16 cellular contexts compared by ENCODE assay signal in genomic region chr12:17642340-17642650, GRCh38.
A peak's percentile ranks its signal among the peaks of the same experiment; 100 is the strongest.
DNase-seq lines count a peak whose midpoint lies in the region; ATAC-seq and TF ChIP-seq lines count a peak whose summit lies in the region.
"Had no signal": no experiment of that assay in that cellular context is flagged by ENCODE, and none has a peak within 500 bp of the region (broad histone marks: within the 10 kb centered on the region; RNA-seq: fewer than 3 reads in every experiment).

No MANE protein-coding gene starts in this region.

- H4K20me1 ChIP-seq in MM.1S (ENCODE audit: insufficient read depth, low read length): no peaks in the 10 kb centered on the region

- no peak overlapping the region for H3K4me3 Mint-ChIP-seq in CD4-positive, alpha-beta T cell

- no peak overlapping the region for H2BK15ac ChIP-seq in neuronal stem cell (ENCODE audit: low read length)

- DNase-seq in CD4-positive, alpha-beta T cell: no peak
- DNase-seq in MM.1S (no peak), coronary artery (ENCODE audit: low spot score) (no peak), neuronal stem cell (ENCODE audit: low spot score) (no peak), NCI-H2196 (lab: John Stamatoyannopoulos, UW; ENCODE audit: unreplicated experiment) (no peak), HEK293T (ENCODE audit: extremely low spot score) (no peak), cortex of kidney (lab: John Stamatoyannopoulos, UW) (no peak)
- DNase-seq in activated naive CD4-positive, alpha-beta T cell treated with Interleukin-2 at 50 U/mL for 16 hours: no peak
- DNase-seq: activated CD4-positive, CD25-positive, alpha-beta regulatory T cell treated with anti-CD3 and anti-CD28 coated beads, Interleukin-2, amount 50 U/mL, for 72 hours; NCI-H1436 treated with DMSO at 0.1 percent for 48 hours had no signal

- no peak overlapping the region for H4K8ac ChIP-seq in neuronal stem cell (ENCODE audit: low read depth, low read length)

- no peaks in the 10 kb centered on the region for H3K79me1 ChIP-seq in neuronal stem cell (ENCODE audit: low read depth, low read length)

- H3K4ac ChIP-seq in neuronal stem cell (ENCODE audit: low read length): no peak overlapping the region

- peaks cover 2% of the 10 kb centered on the region for H3K9me3 Mint-ChIP-seq in CD4-positive, alpha-beta T cell

- H2AFZ ChIP-seq in MM.1S (ENCODE audit: low read length): peak overlapping the region; percentile 43; the same call in 1 of the 2 replicates
- H2AFZ ChIP-seq in neuronal stem cell (ENCODE audit: low read length): peak overlapping the region; percentile 42

- H3K4me2 ChIP-seq in MM.1S (ENCODE audit: low read depth, low read length) (peak overlapping the region; percentile 54; the same call in 1 of the 2 replicates), neuronal stem cell (ENCODE audit: insufficient read depth, low read length, poor library complexity, severe bottlenecking) (no peak overlapping the region)

- no peaks in the 10 kb centered on the region for H3K9me3 ChIP-seq in CD4-positive, alpha-beta T cell (ENCODE audit: control insufficient read depth, low read length)
- H3K9me3 ChIP-seq in MM.1S (replicated peaks; ENCODE audit: insufficient read depth, low read length) (no peaks in the 10 kb centered on the region), neuronal stem cell (replicated peaks in 1 of 2; ENCODE audit: control insufficient read depth in 2 of 2, insufficient read depth in 1 of 2, low read depth in 1 of 2, low read length in 2 of 2) (no peaks in the 10 kb centered on the region)
- H3K9me3 ChIP-seq: Caco-2, esophagus muscularis mucosa, left lung, right atrium auricular region, testis had no signal

- H4K91ac ChIP-seq in neuronal stem cell (ENCODE audit: low read depth, low read length, poor library complexity): no peak overlapping the region

- H3K27ac Mint-ChIP-seq in CD4-positive, alpha-beta T cell: no peak overlapping the region

- H3K4me3 ChIP-seq in MM.1S (ENCODE audit: low read length) (no peak overlapping the region), coronary artery (peak overlapping the region; percentile 61), neuronal stem cell (ENCODE audit: low read length in 2 of 2) (no peak overlapping the region)
- H3K4me3 ChIP-seq: left lung had no signal

- H3K9me2 ChIP-seq in MM.1S (replicated peaks; ENCODE audit: insufficient read depth, low read length): no peaks in the 10 kb centered on the region

- CTCF ChIA-PET in CD4-positive, alpha-beta T cell (lab: Charles Lee): no interaction called here
- CTCF ChIA-PET in HEK293T (lab: Yijun Ruan, JAX): interaction anchor here (0.9 to 1.0 kb wide), 3 partner anchors 13 to 1256 kb away, joined by 3 to 4 read pairs (median 3); no protein-coding TSS in a partner anchor

- H3K9ac ChIP-seq in MM.1S (ENCODE audit: low read length): no peak overlapping the region
- no peak overlapping the region for H3K9ac ChIP-seq in neuronal stem cell (ENCODE audit: low read depth, low read length, poor library complexity)

- POLR2A ChIA-PET in CD4-positive, alpha-beta T cell (lab: Charles Lee): no interaction called here
- POLR2A ChIA-PET in HEK293T (lab: Yijun Ruan, JAX): no interaction called here

- intact Hi-C loops in CD4-positive, alpha-beta T cell (cut with DNase I, micrococcal nuclease): no loop called here

- peak; percentile 16 for TF ChIP-seq CTCF in CD4-positive, alpha-beta T cell (IDR thresholded peaks at IDR 0.05)
- TF ChIP-seq CTCF in MM.1S (IDR thresholded peaks at IDR 0.05; ENCODE audit: low read length) (no peak), coronary artery (IDR thresholded peaks at IDR 0.05) (no peak)

- H2BK12ac ChIP-seq in neuronal stem cell (ENCODE audit: low read length): no peak overlapping the region

- WGBS in neuronal stem cell (ENCODE audit: extremely low coverage in 2 of 2, insufficient read length in 2 of 2, insufficient replicate concordance in 1 of 2), 2 donors: no CpG with 5 or more reads among the region's 3 CpGs

- H3K27ac ChIP-seq in CD4-positive, alpha-beta T cell (ENCODE audit: low read depth, low read length): no peak overlapping the region
- H3K27ac ChIP-seq in MM.1S (ENCODE audit: low read length) (no peak overlapping the region), coronary artery (no peak overlapping the region), neuronal stem cell (replicated peaks; ENCODE audit: low read length) (no peak overlapping the region)
- H3K27ac ChIP-seq: brain microvascular endothelial cell, esophagus muscularis mucosa, left lung, right atrium auricular region, testis had no signal

- ATAC-seq in CD4-positive, alpha-beta T cell (ENCODE audit: poor library complexity): no peak

- H3K27me3 Mint-ChIP-seq in CD4-positive, alpha-beta T cell: peaks cover 4% of the 10 kb centered on the region

- no peak overlapping the region for H3K18ac ChIP-seq in neuronal stem cell (ENCODE audit: low read length)

- H2BK120ac ChIP-seq in neuronal stem cell (ENCODE audit: low read depth, low read length): no peak overlapping the region

- no peak overlapping the region for H3K14ac ChIP-seq in neuronal stem cell (ENCODE audit: low read length)

- no peaks in the 10 kb centered on the region for H3K27me3 ChIP-seq in CD4-positive, alpha-beta T cell (ENCODE audit: control insufficient read depth, insufficient read depth, low read length)
- no peaks in the 10 kb centered on the region for H3K27me3 ChIP-seq in MM.1S (replicated peaks; ENCODE audit: insufficient read depth, low read length)
- no peaks in the 10 kb centered on the region for H3K27me3 ChIP-seq in neuronal stem cell (ENCODE audit: control insufficient read depth in 3 of 3, insufficient read depth in 3 of 3, low read depth in 1 of 3, low read length in 3 of 3)
- H3K27me3 ChIP-seq: brain microvascular endothelial cell, esophagus muscularis mucosa, left lung, right atrium auricular region, testis had no signal

- H2AK5ac ChIP-seq in neuronal stem cell (ENCODE audit: low read depth, low read length): no peak overlapping the region

- no peak overlapping the region for H2BK5ac ChIP-seq in neuronal stem cell (ENCODE audit: low read length)

- H3K4me1 ChIP-seq in MM.1S (ENCODE audit: low read length) (peaks cover 8% of the 10 kb centered on the region; the same call in 1 of the 2 replicates), neuronal stem cell (ENCODE audit: control insufficient read depth in 2 of 2, insufficient read depth in 1 of 2, low read depth in 1 of 2, low read length in 2 of 2) (no peaks in the 10 kb centered on the region)
- H3K4me1 ChIP-seq: Caco-2, esophagus muscularis mucosa, left lung, right atrium auricular region, testis had no signal

- H3K36me3 ChIP-seq in MM.1S (replicated peaks; ENCODE audit: insufficient read depth, low read length) (no peaks in the 10 kb centered on the region), neuronal stem cell (replicated peaks in 1 of 2; ENCODE audit: control insufficient read depth in 2 of 2, insufficient read depth in 2 of 2, low read length in 2 of 2) (no peaks in the 10 kb centered on the region)
- H3K36me3 ChIP-seq: brain microvascular endothelial cell, esophagus muscularis mucosa, left lung, right atrium auricular region had no signal

- H3K4me1 Mint-ChIP-seq in CD4-positive, alpha-beta T cell (ENCODE audit: low read depth): peaks cover 7% of the 10 kb centered on the region

- H3K36me3 Mint-ChIP-seq in CD4-positive, alpha-beta T cell (ENCODE audit: low read depth): no peaks in the 10 kb centered on the region

- no peak overlapping the region for H3K23ac ChIP-seq in neuronal stem cell (ENCODE audit: low read depth, low read length, poor library complexity)

- H3K79me2 ChIP-seq in MM.1S (ENCODE audit: low read length): no peaks in the 10 kb centered on the region

- peaks cover 7% of the 10 kb centered on the region; the same call in 1 of the 2 replicates for H3F3A ChIP-seq in MM.1S (ENCODE audit: insufficient read depth, low read length)

TF ChIP-seq in HEK293T, 16 proteins besides CTCF, POLR2A, EP300 and RAD21:
- no peak for TF ChIP-seq PKNOX1 (IDR thresholded peaks at IDR 0.05)
